In the genomic region with DNA sequence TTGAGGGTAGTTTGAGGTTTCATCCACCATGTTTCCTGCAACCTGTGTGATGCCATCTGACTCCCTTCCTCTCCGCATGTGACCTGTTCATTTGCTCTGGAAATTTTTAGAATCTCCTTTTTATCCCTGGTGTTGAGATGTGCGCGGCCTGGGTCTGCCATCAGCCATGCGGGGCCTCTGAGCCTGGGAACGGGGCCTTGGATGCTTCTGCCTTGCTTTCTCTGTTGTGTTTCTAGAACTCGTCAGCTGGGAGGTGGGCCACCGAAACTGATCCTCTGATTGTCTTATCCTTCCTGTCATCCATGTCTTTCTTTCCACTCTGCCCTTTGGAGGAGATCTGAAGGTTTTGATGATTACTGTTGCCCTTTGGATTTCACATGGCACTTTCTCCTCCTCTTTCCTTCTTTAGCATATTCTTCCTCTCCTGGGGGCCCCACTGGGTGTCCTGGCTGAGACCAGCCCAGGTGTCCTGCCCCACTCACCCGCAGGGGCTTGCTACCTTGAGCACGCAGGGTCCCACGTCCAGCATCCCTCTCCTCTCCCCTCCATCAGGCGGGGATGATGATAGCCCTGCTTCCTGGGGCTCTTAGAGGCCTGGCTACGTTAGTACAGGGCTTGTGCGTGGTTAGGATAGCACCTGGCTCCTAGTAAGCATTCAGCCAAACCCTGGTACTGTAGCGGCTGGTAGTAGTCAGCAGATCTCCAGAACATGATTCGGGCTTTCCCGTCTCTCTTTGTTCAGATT, we compare ENCODE assay signal across 16 cellular contexts. TPM values are rescaled to one million over a fixed set of nuclear protein-coding genes. Genes with fewer than 3 reads are reported as not detected.
A peak's percentile ranks its signal among the peaks of the same experiment; 100 is the strongest.
DNase-seq lines count a peak whose midpoint lies in the region; ATAC-seq, FAIRE-seq and TF ChIP-seq lines count a peak whose summit lies in the region.
"Had no signal": no experiment of that assay in that cellular context is flagged by ENCODE, and none has a peak within 500 bp of the region (broad histone marks: within the 10 kb centered on the region; RNA-seq: fewer than 3 reads in every experiment).

No MANE protein-coding gene starts in this region.

- no peak overlapping the region for H2BK120ac ChIP-seq in mesenchymal stem cell (ENCODE audit: low read depth, low read length)

- 96% methylated on average over 14 of the region's 16 CpGs for WGBS in mesenchymal stem cell
- 93 to 95% (median 94%) methylated on average over 16 of the region's 16 CpGs for WGBS in spleen, 5 donors

- CTCF ChIA-PET in MCF 10A (lab: Yijun Ruan, JAX), result no interaction called here

- no peaks in the 10 kb centered on the region for H3K36me3 ChIP-seq in breast epithelium
- H3K36me3 ChIP-seq in mesenchymal stem cell (ENCODE audit: control insufficient read depth in 1 of 2, insufficient read depth in 2 of 2, low read depth in 1 of 2, low read length in 2 of 2), result peaks cover 14 to 28% of the 10 kb centered on the region in 2 experiments
- H3K36me3 ChIP-seq in spleen, result peaks cover 0 to 36% (median 10%) of the 10 kb centered on the region in 6 donors

- H3K4me1 Mint-ChIP-seq in MCF 10A (ENCODE audit: insufficient read depth, unreplicated experiment), result peaks cover 19% of the 10 kb centered on the region
- peaks cover 61% of the 10 kb centered on the region for H3K4me1 Mint-ChIP-seq in T-helper 17 cell

- peak overlapping the region in 1 of 2 experiments; percentile 78 for H3K14ac ChIP-seq in mesenchymal stem cell (ENCODE audit: low read length in 2 of 2)

- no peak for TF ChIP-seq CTCF in MCF 10A (IDR thresholded peaks at IDR 0.05; ENCODE audit: unreplicated experiment)
- TF ChIP-seq CTCF in breast epithelium (IDR thresholded peaks at IDR 0.05), result no peak
- TF ChIP-seq CTCF in spleen (IDR thresholded peaks at IDR 0.05 in 8 of 11, conservative IDR thresholded peaks at IDR 0.05 in 3 of 11), result no peak

- peak overlapping the region in 1 of 2 experiments; percentile 10 for H3K18ac ChIP-seq in mesenchymal stem cell (ENCODE audit: low read depth in 1 of 2, low read length in 2 of 2)

- H3K4ac ChIP-seq in mesenchymal stem cell (ENCODE audit: low read depth in 1 of 2, low read length in 2 of 2), result no peak overlapping the region

- H3K9ac ChIP-seq in mesenchymal stem cell (ENCODE audit: low read length), result no peak overlapping the region

- H3K27ac Mint-ChIP-seq in MCF 10A (ENCODE audit: low read depth, unreplicated experiment) (peak overlapping the region; percentile 75), T-helper 17 cell (peak overlapping the region; percentile 90)

- TF ChIP-seq POLR2A in breast epithelium (IDR thresholded peaks at IDR 0.05) (no peak), spleen (IDR thresholded peaks at IDR 0.05) (no peak)

- no peak overlapping the region for H3K27ac ChIP-seq in breast epithelium
- H3K27ac ChIP-seq in mesenchymal stem cell (ENCODE audit: low read length, poor library complexity, severe bottlenecking), result no peak overlapping the region
- no peak overlapping the region for H3K27ac ChIP-seq in spleen

- no peak overlapping the region for H2BK5ac ChIP-seq in mesenchymal stem cell (ENCODE audit: low read depth, low read length, poor library complexity, severe bottlenecking)

- FAIRE-seq in HTR-8/SVneo (lab: Jason Lieb, UNC), result no peak
- FAIRE-seq: endometrium had no signal

- no peak overlapping the region for H2BK12ac ChIP-seq in mesenchymal stem cell (ENCODE audit: low read length in 2 of 2)

- no peaks in the 10 kb centered on the region for H3K27me3 Mint-ChIP-seq in MCF 10A (ENCODE audit: insufficient read depth, unreplicated experiment)
- no peaks in the 10 kb centered on the region for H3K27me3 Mint-ChIP-seq in T-helper 17 cell

- peak overlapping the region; percentile 5 for H4K91ac ChIP-seq in mesenchymal stem cell (ENCODE audit: low read length)

- peak overlapping the region; percentile 4 for H4K8ac ChIP-seq in mesenchymal stem cell (ENCODE audit: low read length)

- H2AFZ ChIP-seq in mesenchymal stem cell (ENCODE audit: low read depth, low read length), result no peak overlapping the region

- H2AK5ac ChIP-seq in mesenchymal stem cell (ENCODE audit: low read length, severe bottlenecking), result no peak overlapping the region

- H3K4me3 ChIP-seq in breast epithelium (no peak overlapping the region), mesenchymal stem cell (ENCODE audit: insufficient read depth in 1 of 2, low read depth in 1 of 2, low read length in 2 of 2) (no peak overlapping the region), spleen (no peak overlapping the region)

- H3K23ac ChIP-seq in mesenchymal stem cell (ENCODE audit: low read length in 2 of 2), result no peak overlapping the region

- intact Hi-C loops in MCF 10A (cut with micrococcal nuclease) (no loop called here), breast epithelium (cut with DNase I; ENCODE audit: low total_unique reads) (no loop called here), spleen (cut with DNase I; ENCODE audit: low total_unique reads) (no loop called here)

- H2BK15ac ChIP-seq in mesenchymal stem cell (ENCODE audit: low read depth, poor library complexity, severe bottlenecking), result no peak overlapping the region

- DNase-seq in MCF 10A (ENCODE audit: unreplicated experiment), result no peak
- DNase-seq in breast epithelium (ENCODE audit: low spot score in 2 of 2), result no peak
- no peak for DNase-seq in T-helper 17 cell
- DNase-seq in mesenchymal stem cell, result no peak
- peak; percentile 45 for DNase-seq in spleen
- DNase-seq in HTR-8/SVneo (ENCODE audit: insufficient read length, low spot score), result no peak
- no peak for DNase-seq in stimulated activated CD4-positive, alpha-beta T cell treated with anti-CD3 and anti-CD28 coated beads, Interleukin-15, amount 100 ng/mL, for 24 hours
- DNase-seq: DMS 273 treated with DMSO at 0.1 percent for 48 hours, foreskin melanocyte, KBM-7, NCI-H1048, NCI-H2081 treated with DMSO at 0.1 percent for 48 hours, NCI-H526 had no signal

- H3K4me3 Mint-ChIP-seq in MCF 10A (ENCODE audit: unreplicated experiment) (no peak overlapping the region), T-helper 17 cell (peak overlapping the region; percentile 73)
- H3K4me3 Mint-ChIP-seq: mesothelial cell of epicardium had no signal

- peaks cover 17% of the 10 kb centered on the region for H3K79me1 ChIP-seq in mesenchymal stem cell (replicated peaks; ENCODE audit: low read length, poor library complexity, severe bottlenecking)

- H3K9me3 Mint-ChIP-seq in MCF 10A (ENCODE audit: unreplicated experiment), result no peaks in the 10 kb centered on the region

- ATAC-seq in T-helper 17 cell (no peak), HG03442 (IDR thresholded peaks at IDR 0.05; ENCODE audit: unreplicated experiment) (no peak)

- H3K36me3 Mint-ChIP-seq in MCF 10A (ENCODE audit: insufficient read depth, unreplicated experiment) (peaks cover 25% of the 10 kb centered on the region), T-helper 17 cell (ENCODE audit: low read depth) (peaks cover 12% of the 10 kb centered on the region)

- POLR2A ChIA-PET in MCF 10A (lab: Yijun Ruan, JAX), result no interaction called here

- BruUV-seq in MCF 10A (replicated peaks; lab: Mats Ljungman, UMichigan), result no TSS peak

- H3K4me1 ChIP-seq in breast epithelium, result peaks cover 0 to 3% of the 10 kb centered on the region in 2 donors
- H3K4me1 ChIP-seq in mesenchymal stem cell (ENCODE audit: control insufficient read depth, insufficient read depth, low read depth, low read length), result peaks cover 38% of the 10 kb centered on the region
- H3K4me1 ChIP-seq in spleen, result peaks cover 17 to 97% (median 53%) of the 10 kb centered on the region in 6 donors

- H3K4me2 ChIP-seq in mesenchymal stem cell (ENCODE audit: low read length, poor library complexity, severe bottlenecking), result peak overlapping the region; percentile 6

- no peaks in the 10 kb centered on the region for H3K27me3 ChIP-seq in breast epithelium
- H3K27me3 ChIP-seq in mesenchymal stem cell (ENCODE audit: control insufficient read depth in 1 of 2, insufficient read depth in 1 of 2, low read length in 2 of 2), result no peaks in the 10 kb centered on the region
- H3K27me3 ChIP-seq in spleen (replicated peaks in 1 of 7), result no peaks in the 10 kb centered on the region

- H3K9me3 ChIP-seq in breast epithelium (peaks cover 0 to 4% of the 10 kb centered on the region in 2 donors), T-helper 17 cell (ENCODE audit: control insufficient read depth, low read length, poor library complexity, severe bottlenecking) (no peaks in the 10 kb centered on the region), mesenchymal stem cell (ENCODE audit: control insufficient read depth, low read length) (no peaks in the 10 kb centered on the region), spleen (peaks cover 0 to 5% (median 2%) of the 10 kb centered on the region in 8 donors)

RNA-seq across cellular contexts. Expression of gene PPP2R2D, which starts 29.9 kb away (rescaled TPM):
- total RNA-seq in MCF 10A (2022), result 34.9 and 35.5 TPM in 2 replicates
- 10 to 100 TPM; 33.0 to 51.8 (median 44.1) TPM for total RNA-seq in breast epithelium
- total RNA-seq in T-helper 17 cell, result 10 to 100 TPM; 34.5 to 36.6 TPM
- 29.1 TPM for polyA plus RNA-seq in mesenchymal stem cell (2013, experiment 1 of 2)
- 31.7 TPM for polyA plus RNA-seq in mesenchymal stem cell (2013, experiment 2 of 2)
- 10 to 100 TPM; 28.0 to 41.2 (median 35.3) TPM for total RNA-seq in spleen
- polyA plus RNA-seq in spleen, result 10 to 100 TPM; 15.6 to 21.0 (median 17.3) TPM

RNA-seq across cellular contexts. Expression of gene BNIP3, which starts 51.0 kb away (rescaled TPM):
- total RNA-seq in MCF 10A (2022), result 47.0 and 53.0 TPM in 2 replicates
- 100 to 1,000 TPM in 2 of 3 donors, 10 to 100 TPM in 1; 81.9 to 235 (median 107) TPM for total RNA-seq in breast epithelium
- total RNA-seq in T-helper 17 cell, result 10 to 100 TPM; 12.7 to 22.0 TPM
- 30.5 TPM for polyA plus RNA-seq in mesenchymal stem cell (2013, experiment 1 of 2)
- polyA plus RNA-seq in mesenchymal stem cell (2013, experiment 2 of 2), result 31.1 TPM
- total RNA-seq in spleen, result 10 to 100 TPM; 13.9 to 42.6 (median 36.9) TPM
- polyA plus RNA-seq in spleen, result 1 to 10 TPM; 4.2 to 8.4 (median 6.4) TPM
